In the genomic region with DNA sequence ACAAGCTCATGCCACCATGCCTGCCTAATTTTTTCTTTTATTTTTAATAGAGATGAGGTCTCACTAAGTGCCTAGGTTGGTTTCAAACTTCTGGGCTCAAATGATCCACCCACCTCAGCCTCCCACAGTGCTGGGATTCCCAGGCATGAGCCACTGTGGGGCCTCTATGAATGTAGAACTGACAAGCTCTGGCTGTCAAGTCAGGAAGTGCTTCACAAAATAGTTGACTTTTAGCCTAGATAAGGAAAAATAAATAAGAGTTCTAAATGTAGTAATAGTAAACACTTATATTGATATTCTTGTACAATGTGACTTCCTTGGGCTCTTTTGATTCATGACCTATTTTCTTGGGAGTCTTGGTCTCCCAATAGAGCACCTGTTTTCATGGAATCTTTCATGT, we compare ENCODE assay signal across 1 cellular context.
TF ChIP-seq lines count a peak whose summit lies in the region.

No MANE protein-coding gene starts in this region.

TF ChIP-seq in HepG2, 621 proteins besides CTCF, POLR2A, EP300 and RAD21 (continued from another document):
- TF ChIP-seq, protein P1, sequence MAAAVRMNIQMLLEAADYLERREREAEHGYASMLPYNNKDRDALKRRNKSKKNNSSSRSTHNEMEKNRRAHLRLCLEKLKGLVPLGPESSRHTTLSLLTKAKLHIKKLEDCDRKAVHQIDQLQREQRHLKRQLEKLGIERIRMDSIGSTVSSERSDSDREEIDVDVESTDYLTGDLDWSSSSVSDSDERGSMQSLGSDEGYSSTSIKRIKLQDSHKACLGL (CRISPR knock-in tag; IDR thresholded peaks at IDR 0.05): no peak
- TF ChIP-seq, protein P2, sequence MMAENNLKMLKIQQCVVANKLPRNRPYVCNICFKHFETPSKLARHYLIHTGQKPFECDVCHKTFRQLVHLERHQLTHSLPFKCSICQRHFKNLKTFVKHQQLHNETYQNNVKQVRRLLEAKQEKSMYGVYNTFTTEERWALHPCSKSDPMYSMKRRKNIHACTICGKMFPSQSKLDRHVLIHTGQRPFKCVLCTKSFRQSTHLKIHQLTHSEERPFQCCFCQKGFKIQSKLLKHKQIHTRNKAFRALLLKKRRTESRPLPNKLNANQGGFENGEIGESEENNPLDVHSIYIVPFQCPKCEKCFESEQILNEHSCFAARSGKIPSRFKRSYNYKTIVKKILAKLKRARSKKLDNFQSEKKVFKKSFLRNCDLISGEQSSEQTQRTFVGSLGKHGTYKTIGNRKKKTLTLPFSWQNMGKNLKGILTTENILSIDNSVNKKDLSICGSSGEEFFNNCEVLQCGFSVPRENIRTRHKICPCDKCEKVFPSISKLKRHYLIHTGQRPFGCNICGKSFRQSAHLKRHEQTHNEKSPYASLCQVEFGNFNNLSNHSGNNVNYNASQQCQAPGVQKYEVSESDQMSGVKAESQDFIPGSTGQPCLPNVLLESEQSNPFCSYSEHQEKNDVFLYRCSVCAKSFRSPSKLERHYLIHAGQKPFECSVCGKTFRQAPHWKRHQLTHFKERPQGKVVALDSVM (CRISPR knock-in tag; IDR thresholded peaks at IDR 0.05): 0 out of 2 replicates have a peak, but pooled peaks have one; percentile 45
- no peak for TF ChIP-seq ZKSCAN5 (CRISPR knock-in tag; IDR thresholded peaks at IDR 0.05)
- TF ChIP-seq, protein P3, sequence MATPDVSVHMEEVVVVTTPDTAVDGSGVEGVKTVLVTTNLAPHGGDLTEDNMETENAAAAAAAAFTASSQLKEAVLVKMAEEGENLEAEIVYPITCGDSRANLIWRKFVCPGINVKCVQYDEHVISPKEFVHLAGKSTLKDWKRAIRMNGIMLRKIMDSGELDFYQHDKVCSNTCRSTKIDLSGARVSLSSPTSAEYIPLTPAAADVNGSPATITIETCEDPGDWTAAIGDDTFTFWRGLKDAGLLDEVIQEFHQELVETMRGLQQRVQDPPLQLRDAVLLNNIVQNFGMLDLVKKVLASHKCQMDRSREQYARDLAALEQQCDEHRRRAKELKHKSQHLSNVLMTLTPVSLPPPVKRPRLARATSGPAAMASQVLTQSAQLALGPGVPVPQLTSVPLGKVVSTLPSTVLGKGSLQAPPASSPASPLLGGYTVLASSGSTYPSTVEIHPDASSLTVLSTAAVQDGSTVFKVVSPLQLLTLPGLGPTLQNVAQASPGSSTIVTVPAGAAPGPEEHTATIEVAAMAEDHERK (CRISPR knock-in tag; IDR thresholded peaks at IDR 0.05; ENCODE audit: low read depth): no peak
- TF ChIP-seq RXRB (CRISPR knock-in tag; IDR thresholded peaks at IDR 0.05; ENCODE audit: borderline replicate concordance): 0 out of 2 replicates have a peak, but pooled peaks have one; percentile 13
TF ChIP-seq in HepG2: peak in this region for 3.
